17 cellular contexts compared by ENCODE assay signal in genomic region chr2:9268310-9269081, GRCh38.
A peak's percentile ranks its signal among the peaks of the same experiment; 100 is the strongest.
DNase-seq lines count a peak whose midpoint lies in the region; ATAC-seq, FAIRE-seq and TF ChIP-seq lines count a peak whose summit lies in the region.
"Had no signal": no experiment of that assay in that cellular context is flagged by ENCODE, and none has a peak within 500 bp of the region (broad histone marks: within the 10 kb centered on the region; RNA-seq: fewer than 3 reads in every experiment).

No MANE protein-coding gene starts in this region.

- H3K27me3 Mint-ChIP-seq in astrocyte (ENCODE audit: low read depth, unreplicated experiment) = no peaks in the 10 kb centered on the region

- H3K4me3 Mint-ChIP-seq in astrocyte (ENCODE audit: unreplicated experiment) = no peak overlapping the region
- H3K4me3 Mint-ChIP-seq: CD8-positive, alpha-beta memory T cell had no signal

- TF ChIP-seq CTCF in astrocyte (IDR thresholded peaks at IDR 0.05; ENCODE audit: insufficient read depth, low read depth, low read length) = no peak
- TF ChIP-seq CTCF in mucosa of descending colon (IDR thresholded peaks at IDR 0.05) = no peak

- H3K4me3 ChIP-seq in H7 (ENCODE audit: insufficient read depth, low read depth, low read length) (no peak overlapping the region), astrocyte (ENCODE audit: insufficient read depth, low read depth, low read length) (no peak overlapping the region), mucosa of descending colon (no peak overlapping the region)
- H3K4me3 ChIP-seq: Peyer's patch had no signal

- no peak overlapping the region for H2AFZ ChIP-seq in astrocyte (ENCODE audit: low read depth, low read length)

- FAIRE-seq in astrocyte (lab: Jason Lieb, UNC) (no peak), urothelium cell line (lab: Jason Lieb, UNC) (no peak)
- FAIRE-seq: HTR-8/SVneo had no signal

- H3K4me1 ChIP-seq in astrocyte (ENCODE audit: insufficient read depth, low read length) (peaks cover 15% of the 10 kb centered on the region), mucosa of descending colon (ENCODE audit: low read depth) (no peaks in the 10 kb centered on the region)
- H3K4me1 ChIP-seq: Peyer's patch had no signal

- H3K4me1 Mint-ChIP-seq in astrocyte (ENCODE audit: low read depth, unreplicated experiment) = peaks cover 29% of the 10 kb centered on the region
- H3K4me1 Mint-ChIP-seq: CD8-positive, alpha-beta memory T cell had no signal

- H3K27me3 ChIP-seq in H7 (ENCODE audit: control insufficient read depth, insufficient read depth, low read length) = no peaks in the 10 kb centered on the region
- no peaks in the 10 kb centered on the region for H3K27me3 ChIP-seq in astrocyte (ENCODE audit: insufficient read depth, low read length)
- H3K27me3 ChIP-seq: Peyer's patch had no signal

- H3K27ac Mint-ChIP-seq in astrocyte (ENCODE audit: unreplicated experiment) = peak overlapping the region; percentile 30

- H3K79me2 ChIP-seq in astrocyte (ENCODE audit: insufficient read depth, low read length) = peaks cover 94% of the 10 kb centered on the region

- no peak overlapping the region for H3K4me2 ChIP-seq in astrocyte (ENCODE audit: low read length)

- DNase-seq in H7 (peak; percentile 54), astrocyte (ENCODE audit: low read depth) (no peak), mucosa of descending colon (no peak), retina (peak; percentile 77), GM19240 (ENCODE audit: insufficient read length, low spot score) (no peak), urothelium cell line (ENCODE audit: low spot score) (no peak)
- DNase-seq: CD8-positive, alpha-beta memory T cell; DMS 273 treated with DMSO at 0.1 percent for 48 hours; KG1; NCI-H1092 treated with DMSO at 0.1 percent for 48 hours; NCI-H1694 treated with DMSO at 0.1 percent for 48 hours; NCI-H2171; NCI-H774; Peyer's patch; SHP77 had no signal

- peaks cover 53% of the 10 kb centered on the region for H4K20me1 ChIP-seq in astrocyte (ENCODE audit: insufficient read depth, low read length)

- peaks cover 8% of the 10 kb centered on the region for H3K36me3 Mint-ChIP-seq in astrocyte (ENCODE audit: low read depth, unreplicated experiment)
- H3K36me3 Mint-ChIP-seq: CD8-positive, alpha-beta memory T cell had no signal

- intact Hi-C loops in mucosa of descending colon (cut with DNase I, micrococcal nuclease) = no loop called here

- H3K9me3 Mint-ChIP-seq in astrocyte (ENCODE audit: unreplicated experiment) = peaks cover 2% of the 10 kb centered on the region

- H3K9me3 ChIP-seq in astrocyte (ENCODE audit: insufficient read depth, low read depth, low read length) = no peaks in the 10 kb centered on the region
- H3K9me3 ChIP-seq in mucosa of descending colon = no peaks in the 10 kb centered on the region
- H3K9me3 ChIP-seq: Peyer's patch had no signal

- H3K36me3 ChIP-seq in H7 (replicated peaks; ENCODE audit: control insufficient read depth, insufficient read depth, low read length) = no peaks in the 10 kb centered on the region
- H3K36me3 ChIP-seq in astrocyte (ENCODE audit: insufficient read depth, low read length) = no peaks in the 10 kb centered on the region
- H3K36me3 ChIP-seq in mucosa of descending colon (ENCODE audit: low read depth) = no peaks in the 10 kb centered on the region
- H3K36me3 ChIP-seq: Peyer's patch had no signal

- H3K9ac ChIP-seq in astrocyte (ENCODE audit: low read length) = no peak overlapping the region

- H3K27ac ChIP-seq in astrocyte (ENCODE audit: low read depth, low read length) = no peak overlapping the region
- H3K27ac ChIP-seq: Peyer's patch had no signal

- ATAC-seq in mucosa of descending colon = peak; percentile 13
- ATAC-seq in GM21723 (IDR thresholded peaks at IDR 0.05; ENCODE audit: unreplicated experiment) = no peak

Comparison
In these comparisons a context has a peak if more than half of its experiments do, and no peak if none do; other contexts are left out.
1. DNase-seq: peak in H7 (single experiment) and retina (single experiment); none in astrocyte (single experiment), mucosa of descending colon (0 of 3), GM19240 (single experiment) and urothelium cell line (single experiment).